1 cellular context compared by ENCODE assay signal in genomic region chr20:53578492-53579222, GRCh38.
TF ChIP-seq lines count a peak whose summit lies in the region.

No MANE protein-coding gene starts in this region.

TF ChIP-seq in IMR-90, 13 proteins besides CTCF, POLR2A, EP300 and RAD21 (continued from another document):
- TF ChIP-seq FOS (IDR thresholded peaks at IDR 0.05; ENCODE audit: low read depth, low read length) = no peak
- TF ChIP-seq NFE2L2 (IDR thresholded peaks at IDR 0.05; ENCODE audit: low read depth, low read length) = no peak
- TF ChIP-seq MXI1 (IDR thresholded peaks at IDR 0.05; ENCODE audit: borderline replicate concordance, low read depth, low read length) = no peak
- peak; percentile 92 for TF ChIP-seq SMC3 (IDR thresholded peaks at IDR 0.05; ENCODE audit: low read depth, low read length)
- TF ChIP-seq, protein P1, sequence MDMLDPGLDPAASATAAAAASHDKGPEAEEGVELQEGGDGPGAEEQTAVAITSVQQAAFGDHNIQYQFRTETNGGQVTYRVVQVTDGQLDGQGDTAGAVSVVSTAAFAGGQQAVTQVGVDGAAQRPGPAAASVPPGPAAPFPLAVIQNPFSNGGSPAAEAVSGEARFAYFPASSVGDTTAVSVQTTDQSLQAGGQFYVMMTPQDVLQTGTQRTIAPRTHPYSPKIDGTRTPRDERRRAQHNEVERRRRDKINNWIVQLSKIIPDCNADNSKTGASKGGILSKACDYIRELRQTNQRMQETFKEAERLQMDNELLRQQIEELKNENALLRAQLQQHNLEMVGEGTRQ (IDR thresholded peaks at IDR 0.05; ENCODE audit: low read depth, low read length) = no peak
- TF ChIP-seq CEBPB (IDR thresholded peaks at IDR 0.05; ENCODE audit: low read depth, low read length) = peak; percentile 87
- TF ChIP-seq MAZ (IDR thresholded peaks at IDR 0.05; ENCODE audit: borderline replicate concordance, low read depth, low read length) = no peak
